In the genomic region with DNA sequence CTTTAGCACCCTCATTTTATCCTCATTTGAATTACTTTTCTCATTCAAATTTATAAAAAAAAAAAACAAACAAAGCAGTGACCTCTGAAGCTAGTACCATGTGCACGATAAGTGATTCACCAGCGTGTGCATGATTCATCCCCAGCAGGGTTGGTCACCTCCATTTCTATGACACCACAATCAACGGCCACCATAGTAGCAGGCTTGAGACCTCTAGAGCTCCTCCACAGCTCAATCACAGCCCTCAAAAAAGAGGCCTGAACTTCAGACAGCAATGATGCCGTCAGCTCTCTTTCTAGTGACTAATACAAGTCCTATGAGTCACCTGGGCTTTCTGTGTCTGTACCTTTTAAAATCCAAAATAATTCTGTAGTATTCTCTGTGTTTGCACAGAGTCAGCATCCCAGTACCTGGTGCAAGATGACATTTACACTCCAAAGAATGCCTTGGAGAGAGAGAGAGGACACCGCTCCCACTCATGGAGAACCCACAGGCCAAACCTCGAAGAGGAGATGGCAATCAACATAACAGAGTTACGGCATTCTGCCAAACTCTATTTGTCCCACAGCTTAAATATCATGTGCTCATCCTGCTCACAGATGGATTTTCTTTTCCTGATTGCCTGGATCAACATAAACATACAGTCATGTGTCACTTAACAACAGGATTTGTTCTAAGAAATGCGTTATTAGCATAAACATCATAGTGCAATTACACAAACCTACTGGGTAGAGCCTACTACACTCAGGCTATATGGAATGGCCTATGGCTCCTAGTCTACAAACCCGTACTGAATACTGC, we compare ENCODE assay signal across 10 cellular contexts. TPM values are rescaled to one million over a fixed set of nuclear protein-coding genes. Genes with fewer than 3 reads are reported as not detected.
A peak's percentile ranks its signal among the peaks of the same experiment; 100 is the strongest.
DNase-seq lines count a peak whose midpoint lies in the region; ATAC-seq and FAIRE-seq lines count a peak whose summit lies in the region.
"Had no signal": no experiment of that assay in that cellular context is flagged by ENCODE, and none has a peak within 500 bp of the region (broad histone marks: within the 10 kb centered on the region; RNA-seq: fewer than 3 reads in every experiment).

No MANE protein-coding gene starts in this region.

- DNase-seq in small intestine, result peak; percentile 57
- no peak for DNase-seq in COLO829 (ENCODE audit: low spot score)
- DNase-seq: activated T-cell treated with anti-CD3 and anti-CD28 coated beads, Interleukin-2, amount 50 U/mL, for 1 hour; NCI-H187; T-helper 17 cell had no signal

- H3K27me3 ChIP-seq in small intestine (ENCODE audit: control insufficient read depth in 2 of 2, insufficient read depth in 2 of 2, low read length in 2 of 2), result no peaks in the 10 kb centered on the region

- no peak overlapping the region for H3K27ac Mint-ChIP-seq in activated T-helper 17 cell treated with anti-CD3 and anti-CD28 coated beads, Interleukin-2, amount 50 U/mL, for 72 hours
- H3K27ac Mint-ChIP-seq: T-helper 17 cell had no signal

- no peaks in the 10 kb centered on the region for H3K9me3 Mint-ChIP-seq in activated T-helper 17 cell treated with anti-CD3 and anti-CD28 coated beads, Interleukin-2, amount 50 U/mL, for 72 hours

- H3K36me3 Mint-ChIP-seq in activated T-helper 17 cell treated with anti-CD3 and anti-CD28 coated beads, Interleukin-2, amount 50 U/mL, for 72 hours (ENCODE audit: low read depth), result no peaks in the 10 kb centered on the region

- no peaks in the 10 kb centered on the region for H3K9me3 ChIP-seq in small intestine (ENCODE audit: control insufficient read depth, low read depth)

- no peak overlapping the region for H3K4me3 ChIP-seq in small intestine (ENCODE audit: low read depth in 1 of 2, low read length in 2 of 2)

- 61 to 75% (median 70%) methylated on average over 9 of the region's 9 CpGs for WGBS in small intestine, 3 donors

- H3K36me3 ChIP-seq in small intestine (ENCODE audit: control insufficient read depth in 2 of 2, insufficient read depth in 2 of 2, low read length in 2 of 2), result no peaks in the 10 kb centered on the region

- FAIRE-seq in small intestine (lab: Jason Lieb, UNC), result no peak

- ATAC-seq in GM19395 (IDR thresholded peaks at IDR 0.05; ENCODE audit: unreplicated experiment) (peak; percentile 52), HG03060 (IDR thresholded peaks at IDR 0.05; ENCODE audit: low read depth, unreplicated experiment) (peak; percentile 73), HG02678 (IDR thresholded peaks at IDR 0.05; ENCODE audit: unreplicated experiment) (no peak), HG02642 (IDR thresholded peaks at IDR 0.05; ENCODE audit: poor library complexity, unreplicated experiment) (no peak)
- ATAC-seq in activated T-helper 17 cell treated with anti-CD3 and anti-CD28 coated beads, Interleukin-2, amount 50 U/mL, for 72 hours (replicated peaks), result peak; percentile 46
- ATAC-seq: T-helper 17 cell had no signal

- no peak overlapping the region for H3K4me3 Mint-ChIP-seq in activated T-helper 17 cell treated with anti-CD3 and anti-CD28 coated beads, Interleukin-2, amount 50 U/mL, for 72 hours
- H3K4me3 Mint-ChIP-seq: T-helper 17 cell had no signal

- no peaks in the 10 kb centered on the region for H3K4me1 ChIP-seq in small intestine (ENCODE audit: control insufficient read depth in 2 of 2, insufficient read depth in 1 of 2, low read depth in 1 of 2, low read length in 1 of 2)

- H3K4me1 Mint-ChIP-seq in activated T-helper 17 cell treated with anti-CD3 and anti-CD28 coated beads, Interleukin-2, amount 50 U/mL, for 72 hours, result no peaks in the 10 kb centered on the region
- H3K4me1 Mint-ChIP-seq: T-helper 17 cell had no signal

- H3K27ac ChIP-seq in small intestine (ENCODE audit: low read depth in 1 of 2, low read length in 1 of 2), result no peak overlapping the region

- H3K27me3 Mint-ChIP-seq in activated T-helper 17 cell treated with anti-CD3 and anti-CD28 coated beads, Interleukin-2, amount 50 U/mL, for 72 hours, result no peaks in the 10 kb centered on the region
- H3K27me3 Mint-ChIP-seq: T-helper 17 cell had no signal

RNA-seq across cellular contexts. Expression of a gene that starts 58.7 kb away (rescaled TPM):
- total RNA-seq in activated T-helper 17 cell treated with anti-CD3 and anti-CD28 coated beads, Interleukin-2, amount 50 U/mL, for 72 hours, result under 1 TPM in 1 of 2 donors, not detected in 1; 0.19 TPM
- polyA plus RNA-seq in small intestine, result 1 to 10 TPM; 2.9 to 6.5 (median 4.3) TPM

Comparison
In these comparisons a context has a peak if more than half of its experiments do, and no peak if none do; other contexts are left out.
1. ATAC-seq: peak in GM19395 (single experiment), HG03060 (single experiment) and activated T-helper 17 cell treated with anti-CD3 and anti-CD28 coated beads, Interleukin-2, amount 50 U/mL, for 72 hours (single experiment); none in HG02678 (single experiment) and HG02642 (single experiment).